1 cellular context compared by ENCODE assay signal in the genomic region with DNA sequence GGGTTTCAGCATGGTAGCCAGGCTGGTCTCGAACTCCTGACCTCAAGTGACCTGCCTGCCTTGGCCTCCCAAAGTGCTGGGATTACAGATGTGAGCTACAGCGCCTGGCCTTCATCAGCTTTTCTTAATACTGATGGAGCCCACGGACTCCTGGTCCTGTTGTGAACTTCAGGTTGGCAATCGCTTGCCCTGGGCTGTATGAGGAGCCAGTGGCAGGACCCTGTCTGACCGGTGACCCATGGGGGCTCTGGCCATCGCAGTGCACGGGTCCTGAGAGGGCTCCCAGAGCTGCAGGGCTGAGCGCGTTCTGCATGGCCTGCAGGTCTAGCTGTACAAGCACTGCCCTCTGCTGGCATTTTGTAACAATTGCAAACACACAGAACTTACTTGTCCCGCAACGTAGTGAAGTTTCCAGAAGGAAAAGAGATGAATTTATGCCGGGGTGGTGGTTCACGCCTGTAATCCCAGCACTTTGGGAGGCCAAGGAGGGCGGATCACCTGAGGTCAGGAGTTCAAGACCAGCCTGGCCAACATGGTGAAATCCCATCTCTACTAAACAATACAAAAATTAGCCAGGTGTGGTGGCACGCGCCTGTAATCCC.
A peak's percentile ranks its signal among the peaks of the same experiment; 100 is the strongest.
TF ChIP-seq lines count a peak whose summit lies in the region.
"Not testable (repeated sequence)": the region's sequence is repeated elsewhere in the genome, so short reads cannot be mapped to it uniquely, and the experiment has no call there.

No MANE protein-coding gene starts in this region.

TF ChIP-seq in HepG2, 621 proteins besides CTCF, POLR2A, EP300 and RAD21 (continued from another document and continues in another):
- TF ChIP-seq, protein P1, sequence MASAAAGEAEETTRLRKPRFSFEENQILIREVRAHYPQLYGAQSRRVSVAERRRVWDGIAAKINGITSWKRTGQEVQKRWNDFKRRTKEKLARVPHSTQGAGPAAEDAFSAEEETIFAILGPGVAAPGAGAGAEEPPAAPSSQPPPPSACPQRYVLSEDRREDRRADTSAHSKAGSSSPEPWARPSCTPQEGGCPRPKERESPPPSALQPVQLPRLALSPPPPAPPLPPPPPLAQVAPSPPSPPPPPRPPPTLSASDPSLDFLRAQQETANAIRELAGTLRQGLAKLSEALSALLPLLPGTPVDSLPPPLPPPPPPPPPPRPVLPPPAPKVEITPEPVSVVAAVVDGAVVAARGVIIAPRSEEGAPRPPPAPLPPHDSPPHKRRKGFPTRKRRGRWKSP (CRISPR knock-in tag; IDR thresholded peaks at IDR 0.05) = peak; percentile 76
- TF ChIP-seq ZNF598 (CRISPR knock-in tag; IDR thresholded peaks at IDR 0.05; ENCODE audit: borderline replicate concordance) = peak; percentile 86; the same call in 1 of the 2 replicates
- TF ChIP-seq, protein P2, sequence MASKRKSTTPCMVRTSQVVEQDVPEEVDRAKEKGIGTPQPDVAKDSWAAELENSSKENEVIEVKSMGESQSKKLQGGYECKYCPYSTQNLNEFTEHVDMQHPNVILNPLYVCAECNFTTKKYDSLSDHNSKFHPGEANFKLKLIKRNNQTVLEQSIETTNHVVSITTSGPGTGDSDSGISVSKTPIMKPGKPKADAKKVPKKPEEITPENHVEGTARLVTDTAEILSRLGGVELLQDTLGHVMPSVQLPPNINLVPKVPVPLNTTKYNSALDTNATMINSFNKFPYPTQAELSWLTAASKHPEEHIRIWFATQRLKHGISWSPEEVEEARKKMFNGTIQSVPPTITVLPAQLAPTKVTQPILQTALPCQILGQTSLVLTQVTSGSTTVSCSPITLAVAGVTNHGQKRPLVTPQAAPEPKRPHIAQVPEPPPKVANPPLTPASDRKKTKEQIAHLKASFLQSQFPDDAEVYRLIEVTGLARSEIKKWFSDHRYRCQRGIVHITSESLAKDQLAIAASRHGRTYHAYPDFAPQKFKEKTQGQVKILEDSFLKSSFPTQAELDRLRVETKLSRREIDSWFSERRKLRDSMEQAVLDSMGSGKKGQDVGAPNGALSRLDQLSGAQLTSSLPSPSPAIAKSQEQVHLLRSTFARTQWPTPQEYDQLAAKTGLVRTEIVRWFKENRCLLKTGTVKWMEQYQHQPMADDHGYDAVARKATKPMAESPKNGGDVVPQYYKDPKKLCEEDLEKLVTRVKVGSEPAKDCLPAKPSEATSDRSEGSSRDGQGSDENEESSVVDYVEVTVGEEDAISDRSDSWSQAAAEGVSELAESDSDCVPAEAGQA (IDR thresholded peaks at IDR 0.05; ENCODE audit: low read depth) = not testable (repeated sequence)
- TF ChIP-seq, protein P2 (CRISPR knock-in tag; IDR thresholded peaks at IDR 0.05; ENCODE audit: borderline replicate concordance) = peak; percentile 71; the same call in 1 of the 2 replicates
- peak; percentile 74; the same call in 1 of the 2 replicates for TF ChIP-seq FOXC1 (CRISPR knock-in tag; IDR thresholded peaks at IDR 0.05; ENCODE audit: borderline replicate concordance)
- peak; percentile 65; the same call in 1 of the 2 replicates for TF ChIP-seq ZNF350 (CRISPR knock-in tag; IDR thresholded peaks at IDR 0.05; ENCODE audit: borderline replicate concordance, low read depth)
- peak; percentile 88 for TF ChIP-seq PITX1 (CRISPR knock-in tag; IDR thresholded peaks at IDR 0.05)
- peak; percentile 95 for TF ChIP-seq ZNF619 (CRISPR knock-in tag; IDR thresholded peaks at IDR 0.05)
- TF ChIP-seq LCORL (IDR thresholded peaks at IDR 0.05); NONO (IDR thresholded peaks at IDR 0.05); FOXA1 (IDR thresholded peaks at IDR 0.05); HNF4G (IDR thresholded peaks at IDR 0.05; ENCODE audit: borderline replicate concordance, low read depth, low read length): not testable (repeated sequence)
- TF ChIP-seq LCORL (CRISPR knock-in tag; IDR thresholded peaks at IDR 0.05) = peak; percentile 54; the same call in 1 of the 2 replicates
- 0 out of 2 replicates have a peak, but pooled peaks have one; percentile 14 for TF ChIP-seq NONO (CRISPR knock-in tag; conservative IDR thresholded peaks at IDR 0.05)
- TF ChIP-seq SALL2 (CRISPR knock-in tag; IDR thresholded peaks at IDR 0.05) = peak; percentile 96
- peak; percentile 85 for TF ChIP-seq ARNT2 (CRISPR knock-in tag; IDR thresholded peaks at IDR 0.05; ENCODE audit: low read depth)
- peak; percentile 29; the same call in 1 of the 2 replicates for TF ChIP-seq ZNF709 (CRISPR knock-in tag; IDR thresholded peaks at IDR 0.05)
- TF ChIP-seq MAX (IDR thresholded peaks at IDR 0.05) = peak; percentile 48; the same call in 1 of the 2 replicates
- TF ChIP-seq NRL (CRISPR knock-in tag; IDR thresholded peaks at IDR 0.05; ENCODE audit: borderline replicate concordance) = peak; percentile 80
- peak; percentile 16; the same call in 1 of the 2 replicates for TF ChIP-seq ZNF24 (IDR thresholded peaks at IDR 0.05)
- peak; percentile 41; the same call in 1 of the 2 replicates for TF ChIP-seq RELA (CRISPR knock-in tag; IDR thresholded peaks at IDR 0.05)
- 0 out of 2 replicates have a peak, but pooled peaks have one; percentile 18 for TF ChIP-seq TEAD2 (CRISPR knock-in tag; IDR thresholded peaks at IDR 0.05)
- TF ChIP-seq SALL1 (CRISPR knock-in tag; IDR thresholded peaks at IDR 0.05) = peak; percentile 81
- TF ChIP-seq ZFP1 (CRISPR knock-in tag; IDR thresholded peaks at IDR 0.05) = 0 out of 2 replicates have a peak, but pooled peaks have one; percentile 7
- peak; percentile 59 for TF ChIP-seq KDM3A (CRISPR knock-in tag; IDR thresholded peaks at IDR 0.05; ENCODE audit: low read depth)
- peak; percentile 54; the same call in 1 of the 2 replicates for TF ChIP-seq ZNF280B (CRISPR knock-in tag; IDR thresholded peaks at IDR 0.05; ENCODE audit: borderline replicate concordance)
- TF ChIP-seq ZNF230 (CRISPR knock-in tag; IDR thresholded peaks at IDR 0.05) = peak; percentile 75; the same call in 1 of the 2 replicates
- TF ChIP-seq THRA (CRISPR knock-in tag; IDR thresholded peaks at IDR 0.05; ENCODE audit: borderline replicate concordance) = peak; percentile 63; the same call in 1 of the 2 replicates
- 0 out of 2 replicates have a peak, but pooled peaks have one; percentile 28 for TF ChIP-seq ZNF691 (CRISPR knock-in tag; IDR thresholded peaks at IDR 0.05; ENCODE audit: borderline replicate concordance, low read depth)
- TF ChIP-seq KDM2A (CRISPR knock-in tag; IDR thresholded peaks at IDR 0.05; ENCODE audit: borderline replicate concordance, low read depth) = peak; percentile 62; the same call in 1 of the 2 replicates
- peak; percentile 49; the same call in 1 of the 2 replicates for TF ChIP-seq FOXA1 (CRISPR knock-in tag; IDR thresholded peaks at IDR 0.05)
- TF ChIP-seq SMC3 (IDR thresholded peaks at IDR 0.05; ENCODE audit: low read length) = peak; percentile 95
- TF ChIP-seq, protein P3, sequence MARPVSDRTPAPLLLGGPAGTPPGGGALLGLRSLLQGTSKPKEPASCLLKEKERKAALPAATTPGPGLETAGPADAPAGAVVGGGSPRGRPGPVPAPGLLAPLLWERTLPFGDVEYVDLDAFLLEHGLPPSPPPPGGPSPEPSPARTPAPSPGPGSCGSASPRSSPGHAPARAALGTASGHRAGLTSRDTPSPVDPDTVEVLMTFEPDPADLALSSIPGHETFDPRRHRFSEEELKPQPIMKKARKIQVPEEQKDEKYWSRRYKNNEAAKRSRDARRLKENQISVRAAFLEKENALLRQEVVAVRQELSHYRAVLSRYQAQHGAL (CRISPR knock-in tag; IDR thresholded peaks at IDR 0.05; ENCODE audit: not compliant biosample characterization) = peak; percentile 66
- peak; percentile 73 for TF ChIP-seq ZMYM3 (CRISPR knock-in tag; IDR thresholded peaks at IDR 0.05)
- TF ChIP-seq RXRB (CRISPR knock-in tag; IDR thresholded peaks at IDR 0.05; ENCODE audit: borderline replicate concordance) = peak; percentile 62
- TF ChIP-seq, protein P4, sequence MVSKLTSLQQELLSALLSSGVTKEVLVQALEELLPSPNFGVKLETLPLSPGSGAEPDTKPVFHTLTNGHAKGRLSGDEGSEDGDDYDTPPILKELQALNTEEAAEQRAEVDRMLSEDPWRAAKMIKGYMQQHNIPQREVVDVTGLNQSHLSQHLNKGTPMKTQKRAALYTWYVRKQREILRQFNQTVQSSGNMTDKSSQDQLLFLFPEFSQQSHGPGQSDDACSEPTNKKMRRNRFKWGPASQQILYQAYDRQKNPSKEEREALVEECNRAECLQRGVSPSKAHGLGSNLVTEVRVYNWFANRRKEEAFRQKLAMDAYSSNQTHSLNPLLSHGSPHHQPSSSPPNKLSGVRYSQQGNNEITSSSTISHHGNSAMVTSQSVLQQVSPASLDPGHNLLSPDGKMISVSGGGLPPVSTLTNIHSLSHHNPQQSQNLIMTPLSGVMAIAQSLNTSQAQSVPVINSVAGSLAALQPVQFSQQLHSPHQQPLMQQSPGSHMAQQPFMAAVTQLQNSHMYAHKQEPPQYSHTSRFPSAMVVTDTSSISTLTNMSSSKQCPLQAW (CRISPR knock-in tag; IDR thresholded peaks at IDR 0.05) = peak; percentile 89
- TF ChIP-seq NKX3-1 (CRISPR knock-in tag; IDR thresholded peaks at IDR 0.05) = 0 out of 2 replicates have a peak, but pooled peaks have one; percentile 35
- TF ChIP-seq RXRA (CRISPR knock-in tag; IDR thresholded peaks at IDR 0.05) = peak; percentile 45; the same call in 1 of the 2 replicates
- 0 out of 2 replicates have a peak, but pooled peaks have one; percentile 38 for TF ChIP-seq ZNF124 (CRISPR knock-in tag; IDR thresholded peaks at IDR 0.05)
- peak; percentile 62 for TF ChIP-seq HNF4G (CRISPR knock-in tag; IDR thresholded peaks at IDR 0.05; ENCODE audit: borderline replicate concordance, low read depth)
- TF ChIP-seq TSC22D2 (CRISPR knock-in tag; IDR thresholded peaks at IDR 0.05; ENCODE audit: borderline replicate concordance) = peak; percentile 87; the same call in 1 of the 2 replicates
- peak; percentile 63; the same call in 1 of the 2 replicates for TF ChIP-seq ZSCAN21 (CRISPR knock-in tag; IDR thresholded peaks at IDR 0.05; ENCODE audit: borderline replicate concordance)
- TF ChIP-seq, protein P5, sequence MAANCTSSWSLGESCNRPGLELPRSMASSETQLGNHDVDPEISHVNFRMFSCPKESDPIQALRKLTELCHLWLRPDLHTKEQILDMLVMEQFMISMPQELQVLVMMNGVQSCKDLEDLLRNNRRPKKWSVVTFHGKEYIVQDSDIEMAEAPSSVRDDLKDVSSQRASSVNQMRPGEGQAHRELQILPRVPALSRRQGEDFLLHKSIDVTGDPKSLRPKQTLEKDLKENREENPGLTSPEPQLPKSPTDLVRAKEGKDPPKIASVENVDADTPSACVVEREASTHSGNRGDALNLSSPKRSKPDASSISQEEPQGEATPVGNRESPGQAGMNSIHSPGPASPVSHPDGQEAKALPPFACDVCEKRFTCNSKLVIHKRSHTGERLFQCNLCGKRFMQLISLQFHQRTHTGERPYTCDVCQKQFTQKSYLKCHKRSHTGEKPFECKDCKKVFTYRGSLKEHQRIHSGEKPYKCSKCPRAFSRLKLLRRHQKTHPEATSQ (CRISPR knock-in tag; IDR thresholded peaks at IDR 0.05; ENCODE audit: borderline replicate concordance) = peak; percentile 64; the same call in 1 of the 2 replicates
- TF ChIP-seq TBP (CRISPR knock-in tag; IDR thresholded peaks at IDR 0.05) = 0 out of 2 replicates have a peak, but pooled peaks have one; percentile 38
- peak; percentile 92 for TF ChIP-seq ZFP90 (CRISPR knock-in tag; IDR thresholded peaks at IDR 0.05; ENCODE audit: borderline replicate concordance)
- peak; percentile 17; the same call in 1 of the 2 replicates for TF ChIP-seq ZKSCAN8 (CRISPR knock-in tag; IDR thresholded peaks at IDR 0.05; ENCODE audit: borderline replicate concordance)
- TF ChIP-seq NR2C2 (CRISPR knock-in tag; IDR thresholded peaks at IDR 0.05; ENCODE audit: borderline replicate concordance) = 0 out of 2 replicates have a peak, but pooled peaks have one; percentile 15
- TF ChIP-seq SAP130 (CRISPR knock-in tag; IDR thresholded peaks at IDR 0.05; ENCODE audit: low read depth) = peak; percentile 55; the same call in 1 of the 2 replicates
- TF ChIP-seq ZMYM4 (CRISPR knock-in tag; IDR thresholded peaks at IDR 0.05) = peak; percentile 81
